1 cellular context compared by ENCODE assay signal in genomic region chr2:101752708-101753107, GRCh38.
TF ChIP-seq lines count a peak whose summit lies in the region.

No MANE protein-coding gene starts in this region.

TF ChIP-seq in HepG2, 621 proteins besides CTCF, POLR2A, EP300 and RAD21 (continued from another document):
- TF ChIP-seq, protein P1, sequence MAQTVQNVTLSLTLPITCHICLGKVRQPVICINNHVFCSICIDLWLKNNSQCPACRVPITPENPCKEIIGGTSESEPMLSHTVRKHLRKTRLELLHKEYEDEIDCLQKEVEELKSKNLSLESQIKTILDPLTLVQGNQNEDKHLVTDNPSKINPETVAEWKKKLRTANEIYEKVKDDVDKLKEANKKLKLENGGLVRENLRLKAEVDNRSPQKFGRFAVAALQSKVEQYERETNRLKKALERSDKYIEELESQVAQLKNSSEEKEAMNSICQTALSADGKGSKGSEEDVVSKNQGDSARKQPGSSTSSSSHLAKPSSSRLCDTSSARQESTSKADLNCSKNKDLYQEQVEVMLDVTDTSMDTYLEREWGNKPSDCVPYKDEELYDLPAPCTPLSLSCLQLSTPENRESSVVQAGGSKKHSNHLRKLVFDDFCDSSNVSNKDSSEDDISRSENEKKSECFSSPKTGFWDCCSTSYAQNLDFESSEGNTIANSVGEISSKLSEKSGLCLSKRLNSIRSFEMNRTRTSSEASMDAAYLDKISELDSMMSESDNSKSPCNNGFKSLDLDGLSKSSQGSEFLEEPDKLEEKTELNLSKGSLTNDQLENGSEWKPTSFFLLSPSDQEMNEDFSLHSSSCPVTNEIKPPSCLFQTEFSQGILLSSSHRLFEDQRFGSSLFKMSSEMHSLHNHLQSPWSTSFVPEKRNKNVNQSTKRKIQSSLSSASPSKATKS (CRISPR knock-in tag; IDR thresholded peaks at IDR 0.05), result 0 out of 2 replicates have a peak, but pooled peaks have one; percentile 28
- TF ChIP-seq SRSF1 (optimal IDR thresholded peaks at IDR 0.05; ENCODE audit: low read depth, low read length) (no peak), ARNT (IDR thresholded peaks at IDR 0.05) (no peak), AGO2 (optimal IDR thresholded peaks at IDR 0.05; ENCODE audit: low read depth, low read length) (peak; percentile 29), ASH2L (IDR thresholded peaks at IDR 0.05; ENCODE audit: insufficient read length, low read depth, low read length) (no peak)
